In genomic region chr22:46852771-46853170, GRCh38 we compare ENCODE assay signal across 14 cellular contexts.
DNase-seq lines count a peak whose midpoint lies in the region; ATAC-seq and TF ChIP-seq lines count a peak whose summit lies in the region.
"Had no signal": no experiment of that assay in that cellular context is flagged by ENCODE, and none has a peak within 500 bp of the region (broad histone marks: within the 10 kb centered on the region; RNA-seq: fewer than 3 reads in every experiment).

No MANE protein-coding gene starts in this region.

- H3K36me3 Mint-ChIP-seq in Caco-2 (ENCODE audit: insufficient read depth, unreplicated experiment) (peaks cover 14% of the 10 kb centered on the region), WTC11 (peaks cover 14% of the 10 kb centered on the region)
- H3K36me3 Mint-ChIP-seq in stimulated activated effector memory CD8-positive, alpha-beta T cell treated with anti-CD3 and anti-CD28 coated beads, Interleukin-12 subunit alpha, Interleukin-12 subunit beta, amount 100 ng/mL, for 72 hours, result peaks cover 40% of the 10 kb centered on the region

- H3K4me1 ChIP-seq in Caco-2 (no peaks in the 10 kb centered on the region), esophagus muscularis mucosa (no peaks in the 10 kb centered on the region)
- H3K4me1 ChIP-seq: A549 had no signal

- no peak for ATAC-seq in WTC11
- ATAC-seq in stimulated activated effector memory CD8-positive, alpha-beta T cell treated with anti-CD3 and anti-CD28 coated beads, Interleukin-12 subunit alpha, Interleukin-12 subunit beta, amount 100 ng/mL, for 72 hours, result no peak
- no peak for ATAC-seq in GM21360 (IDR thresholded peaks at IDR 0.05; ENCODE audit: unreplicated experiment)
- no peak for ATAC-seq in stimulated activated naive CD8-positive, alpha-beta T cell treated with anti-CD3 and anti-CD28 coated beads, Interleukin-15, Interleukin-2, amounts not matched to agents 100 U/mL and 50 U/mL, for 24 hours
- ATAC-seq: A549, GM12878, HCT116, HepG2 had no signal

- CTCF ChIA-PET in Caco-2 (lab: Charles Lee) (no interaction called here), WTC11 (lab: Charles Lee) (no interaction called here)

- H3K4me1 Mint-ChIP-seq in Caco-2 (ENCODE audit: low read depth, unreplicated experiment) (peaks cover 10% of the 10 kb centered on the region), WTC11 (peaks cover 28% of the 10 kb centered on the region)
- H3K4me1 Mint-ChIP-seq in stimulated activated effector memory CD8-positive, alpha-beta T cell treated with anti-CD3 and anti-CD28 coated beads, Interleukin-12 subunit alpha, Interleukin-12 subunit beta, amount 100 ng/mL, for 72 hours, result peaks cover 58% of the 10 kb centered on the region

- DNase-seq in Caco-2, result no peak
- no peak for DNase-seq in WTC11 (ENCODE audit: low spot score)
- peak; percentile 57 for DNase-seq in esophagus muscularis mucosa (ENCODE audit: extremely low spot score)
- DNase-seq in stimulated activated effector memory CD8-positive, alpha-beta T cell treated with anti-CD3 and anti-CD28 coated beads, Interleukin-12 subunit alpha, Interleukin-12 subunit beta, amount 100 ng/mL, for 72 hours (ENCODE audit: low spot score in 2 of 2), result no peak
- DNase-seq in GM10266 (ENCODE audit: extremely low spot score), result no peak
- DNase-seq in stimulated activated naive CD8-positive, alpha-beta T cell treated with anti-CD3 and anti-CD28 coated beads, Interleukin-15, Interleukin-2, amounts not matched to agents 100 U/mL and 50 U/mL, for 24 hours, result no peak
- DNase-seq: CD8-positive, alpha-beta memory T cell; DMS53 had no signal

- H3K27me3 ChIP-seq in Caco-2 (replicated peaks; ENCODE audit: control insufficient read depth, insufficient read depth, low read length), result no peaks in the 10 kb centered on the region
- H3K27me3 ChIP-seq in esophagus muscularis mucosa, result no peaks in the 10 kb centered on the region

- no peak for TF ChIP-seq POLR2A in esophagus muscularis mucosa (IDR thresholded peaks at IDR 0.05; ENCODE audit: low read depth)

- peak overlapping the region; percentile 42 for H3K27ac Mint-ChIP-seq in Caco-2 (ENCODE audit: unreplicated experiment)
- H3K27ac Mint-ChIP-seq in WTC11, result peak overlapping the region; percentile 33
- H3K27ac Mint-ChIP-seq in stimulated activated effector memory CD8-positive, alpha-beta T cell treated with anti-CD3 and anti-CD28 coated beads, Interleukin-12 subunit alpha, Interleukin-12 subunit beta, amount 100 ng/mL, for 72 hours, result peak overlapping the region; percentile 14

- no peaks in the 10 kb centered on the region for H3K9me3 Mint-ChIP-seq in Caco-2 (ENCODE audit: unreplicated experiment)
- H3K9me3 Mint-ChIP-seq in WTC11, result no peaks in the 10 kb centered on the region
- H3K9me3 Mint-ChIP-seq in stimulated activated effector memory CD8-positive, alpha-beta T cell treated with anti-CD3 and anti-CD28 coated beads, Interleukin-12 subunit alpha, Interleukin-12 subunit beta, amount 100 ng/mL, for 72 hours, result no peaks in the 10 kb centered on the region
- H3K9me3 Mint-ChIP-seq: CD8-positive, alpha-beta memory T cell had no signal

- intact Hi-C loops in Caco-2 (cut with micrococcal nuclease; ENCODE audit: unreplicated experiment) (no loop called here), esophagus muscularis mucosa (cut with DNase I) (no loop called here)

- no peak for TF ChIP-seq EP300 in esophagus muscularis mucosa (IDR thresholded peaks at IDR 0.05)

- H3K27me3 Mint-ChIP-seq in Caco-2 (ENCODE audit: insufficient read depth, unreplicated experiment) (no peaks in the 10 kb centered on the region), WTC11 (ENCODE audit: low read depth) (no peaks in the 10 kb centered on the region; the same call in 1 of the 2 replicates)

- 99% methylated on average over 14 of the region's 14 CpGs for WGBS in esophagus muscularis mucosa

- TF ChIP-seq CTCF in Caco-2 (IDR thresholded peaks at IDR 0.05; ENCODE audit: insufficient read depth in 1 of 2, low read depth in 1 of 2, low read length in 1 of 2, severe bottlenecking in 1 of 2, unreplicated experiment in 1 of 2) (no peak), WTC11 (IDR thresholded peaks at IDR 0.05) (no peak), esophagus muscularis mucosa (IDR thresholded peaks at IDR 0.05) (no peak), GM10266 (IDR thresholded peaks at IDR 0.05; ENCODE audit: control insufficient read depth, insufficient read depth, low read depth, missing control alignments) (no peak)

- H3K4me3 ChIP-seq in Caco-2 (ENCODE audit: low read depth, low read length) (no peak overlapping the region), esophagus muscularis mucosa (no peak overlapping the region)
- H3K4me3 ChIP-seq: A549, GM12878 had no signal

- H3K4me3 Mint-ChIP-seq in Caco-2 (ENCODE audit: unreplicated experiment) (no peak overlapping the region), WTC11 (no peak overlapping the region)
- H3K4me3 Mint-ChIP-seq in stimulated activated effector memory CD8-positive, alpha-beta T cell treated with anti-CD3 and anti-CD28 coated beads, Interleukin-12 subunit alpha, Interleukin-12 subunit beta, amount 100 ng/mL, for 72 hours, result no peak overlapping the region
- H3K4me3 Mint-ChIP-seq: CD8-positive, alpha-beta memory T cell had no signal

- no TSS peak for BruUV-seq in Caco-2 (replicated peaks; lab: Mats Ljungman, UMichigan)

- H3K36me3 ChIP-seq in Caco-2 (ENCODE audit: control insufficient read depth, insufficient read depth, low read length), result no peaks in the 10 kb centered on the region
- peaks cover 0 to 24% (median 3%) of the 10 kb centered on the region in 4 donors for H3K36me3 ChIP-seq in esophagus muscularis mucosa

- H3K9me3 ChIP-seq in Caco-2, result no peaks in the 10 kb centered on the region
- no peaks in the 10 kb centered on the region for H3K9me3 ChIP-seq in esophagus muscularis mucosa
- H3K9me3 ChIP-seq: A549 had no signal

- POLR2A ChIA-PET in Caco-2 (lab: Charles Lee), result no interaction called here
- POLR2A ChIA-PET in WTC11 (lab: Charles Lee), result no interaction called here

- H3K27ac ChIP-seq in esophagus muscularis mucosa (replicated peaks in 1 of 4), result no peak overlapping the region
- H3K27ac ChIP-seq: A549, KMS-11 had no signal

TF ChIP-seq in WTC11, 78 proteins besides CTCF, POLR2A, EP300 and RAD21:
- TF ChIP-seq GABPB1 (CRISPR knock-in tag; IDR thresholded peaks at IDR 0.05) (no peak), E2F5 (CRISPR knock-in tag; IDR thresholded peaks at IDR 0.05) (no peak), CREM (CRISPR knock-in tag; IDR thresholded peaks at IDR 0.05) (no peak), ATF6 (CRISPR knock-in tag; IDR thresholded peaks at IDR 0.05) (no peak), NR1H2 (CRISPR knock-in tag; IDR thresholded peaks at IDR 0.05) (no peak), AR (CRISPR knock-in tag; IDR thresholded peaks at IDR 0.05) (no peak), SMAD3 (CRISPR knock-in tag; IDR thresholded peaks at IDR 0.05; ENCODE audit: borderline replicate concordance) (no peak), HMGA2 (CRISPR knock-in tag; IDR thresholded peaks at IDR 0.05) (no peak), NFYB (CRISPR knock-in tag; conservative IDR thresholded peaks at IDR 0.05; ENCODE audit: low read depth) (no peak), GRHL2 (CRISPR knock-in tag; IDR thresholded peaks at IDR 0.05; ENCODE audit: insufficient replicate concordance, severe bottlenecking) (no peak), ZNF121 (CRISPR knock-in tag; IDR thresholded peaks at IDR 0.05) (no peak), TEAD4 (CRISPR knock-in tag; IDR thresholded peaks at IDR 0.05) (no peak)
